In the genomic region with DNA sequence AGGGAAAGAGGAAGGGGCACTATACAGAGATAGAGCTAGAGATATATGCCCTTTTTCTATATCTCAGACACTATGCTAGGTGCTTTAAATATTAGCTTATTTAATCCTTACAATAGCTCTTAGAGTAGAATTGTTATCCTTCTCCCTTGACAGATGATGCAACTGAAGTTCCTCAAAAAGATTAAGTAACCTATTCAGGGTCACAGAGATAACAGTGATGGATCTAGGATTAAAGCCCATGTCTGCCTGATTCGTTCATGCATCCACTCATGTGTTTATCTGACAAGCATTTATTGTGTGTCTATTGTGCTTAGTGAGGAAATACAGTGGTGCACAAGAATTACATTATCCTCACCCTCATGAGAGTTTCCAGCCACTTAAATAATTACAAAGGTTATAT, we compare ENCODE assay signal across 1 cellular context.
A peak's percentile ranks its signal among the peaks of the same experiment; 100 is the strongest.
TF ChIP-seq lines count a peak whose summit lies in the region.

No MANE protein-coding gene starts in this region.

TF ChIP-seq in HepG2, 621 proteins besides CTCF, POLR2A, EP300 and RAD21 (continued from another document):
- TF ChIP-seq SOX13 (IDR thresholded peaks at IDR 0.05) (no peak), SOX13 (CRISPR knock-in tag; conservative IDR thresholded peaks at IDR 0.05 in 1 of 2, IDR thresholded peaks at IDR 0.05 in 1 of 2) (peak in 1 of 2 experiments; percentile 43; a peak in 1 of 4 replicates), ASH2L (IDR thresholded peaks at IDR 0.05; ENCODE audit: insufficient read length, low read depth, low read length) (no peak)
- TF ChIP-seq, protein P1, sequence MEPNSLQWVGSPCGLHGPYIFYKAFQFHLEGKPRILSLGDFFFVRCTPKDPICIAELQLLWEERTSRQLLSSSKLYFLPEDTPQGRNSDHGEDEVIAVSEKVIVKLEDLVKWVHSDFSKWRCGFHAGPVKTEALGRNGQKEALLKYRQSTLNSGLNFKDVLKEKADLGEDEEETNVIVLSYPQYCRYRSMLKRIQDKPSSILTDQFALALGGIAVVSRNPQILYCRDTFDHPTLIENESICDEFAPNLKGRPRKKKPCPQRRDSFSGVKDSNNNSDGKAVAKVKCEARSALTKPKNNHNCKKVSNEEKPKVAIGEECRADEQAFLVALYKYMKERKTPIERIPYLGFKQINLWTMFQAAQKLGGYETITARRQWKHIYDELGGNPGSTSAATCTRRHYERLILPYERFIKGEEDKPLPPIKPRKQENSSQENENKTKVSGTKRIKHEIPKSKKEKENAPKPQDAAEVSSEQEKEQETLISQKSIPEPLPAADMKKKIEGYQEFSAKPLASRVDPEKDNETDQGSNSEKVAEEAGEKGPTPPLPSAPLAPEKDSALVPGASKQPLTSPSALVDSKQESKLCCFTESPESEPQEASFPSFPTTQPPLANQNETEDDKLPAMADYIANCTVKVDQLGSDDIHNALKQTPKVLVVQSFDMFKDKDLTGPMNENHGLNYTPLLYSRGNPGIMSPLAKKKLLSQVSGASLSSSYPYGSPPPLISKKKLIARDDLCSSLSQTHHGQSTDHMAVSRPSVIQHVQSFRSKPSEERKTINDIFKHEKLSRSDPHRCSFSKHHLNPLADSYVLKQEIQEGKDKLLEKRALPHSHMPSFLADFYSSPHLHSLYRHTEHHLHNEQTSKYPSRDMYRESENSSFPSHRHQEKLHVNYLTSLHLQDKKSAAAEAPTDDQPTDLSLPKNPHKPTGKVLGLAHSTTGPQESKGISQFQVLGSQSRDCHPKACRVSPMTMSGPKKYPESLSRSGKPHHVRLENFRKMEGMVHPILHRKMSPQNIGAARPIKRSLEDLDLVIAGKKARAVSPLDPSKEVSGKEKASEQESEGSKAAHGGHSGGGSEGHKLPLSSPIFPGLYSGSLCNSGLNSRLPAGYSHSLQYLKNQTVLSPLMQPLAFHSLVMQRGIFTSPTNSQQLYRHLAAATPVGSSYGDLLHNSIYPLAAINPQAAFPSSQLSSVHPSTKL (CRISPR knock-in tag; IDR thresholded peaks at IDR 0.05), result peak; percentile 25; the same call in 1 of the 2 replicates
